8 cellular contexts compared by ENCODE assay signal in the genomic region with DNA sequence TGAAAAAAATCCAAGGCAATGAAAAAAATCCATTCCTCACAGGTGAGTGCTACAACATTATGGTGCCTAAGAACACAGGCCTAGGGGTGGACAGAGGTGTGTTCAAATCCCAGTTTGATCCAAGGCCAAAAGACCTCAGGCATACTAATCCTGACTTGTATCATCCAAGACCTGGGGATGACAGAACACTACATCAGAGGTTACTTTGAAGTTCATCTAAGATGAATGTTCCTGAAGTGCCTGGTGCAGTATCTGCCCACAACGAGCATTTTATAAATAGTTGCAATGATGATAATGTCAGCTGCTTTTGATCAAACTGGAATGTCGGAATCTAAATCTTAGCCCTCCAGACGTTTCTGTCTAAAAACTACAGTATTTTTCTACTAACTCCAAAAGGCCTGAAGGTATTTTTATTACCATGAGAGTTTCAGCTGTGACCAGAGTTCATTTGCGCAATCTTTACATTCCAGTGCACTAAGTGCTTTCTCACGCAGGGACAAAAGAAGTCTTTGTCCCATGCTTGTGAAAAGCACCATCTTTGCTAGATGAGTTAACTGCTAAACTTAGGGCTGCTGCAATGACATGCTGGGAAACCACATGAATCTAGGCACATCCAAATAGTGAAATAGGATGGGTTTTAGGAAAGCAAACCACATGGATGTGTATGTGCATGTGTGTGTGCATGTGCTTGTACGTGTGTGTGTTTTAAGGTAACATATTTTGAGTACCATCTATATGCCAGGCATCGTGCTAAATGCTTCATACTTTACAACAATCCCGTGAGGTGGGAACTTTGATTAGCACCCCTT. TPM values are rescaled to one million over a fixed set of nuclear protein-coding genes. Genes with fewer than 3 reads are reported as not detected.
DNase-seq lines count a peak whose midpoint lies in the region; ATAC-seq and TF ChIP-seq lines count a peak whose summit lies in the region.
"Had no signal": no experiment of that assay in that cellular context is flagged by ENCODE, and none has a peak within 500 bp of the region (broad histone marks: within the 10 kb centered on the region; RNA-seq: fewer than 3 reads in every experiment).

No MANE protein-coding gene starts in this region.

- no peak overlapping the region for H3K4me3 ChIP-seq in upper lobe of right lung

- CTCF ChIA-PET in MCF 10A (lab: Yijun Ruan, JAX), result interaction anchor here (1.1 kb wide), 1 partner anchor 20 kb away, joined by 3 read pairs; no protein-coding TSS in a partner anchor

- TF ChIP-seq EP300 in Ishikawa (IDR thresholded peaks at IDR 0.05; ENCODE audit: borderline replicate concordance), result peak; percentile 86

- DNase-seq in MCF 10A (ENCODE audit: unreplicated experiment) (peak; percentile 93), kidney tubule cell (ENCODE audit: low spot score) (peak; percentile 53), upper lobe of right lung (no peak)
- DNase-seq: activated effector memory CD4-positive, alpha-beta T cell treated with anti-CD3 and anti-CD28 coated beads, Interleukin-2, amount 50 U/mL, for 16 hours had no signal

- TF ChIP-seq RAD21 in Ishikawa (IDR thresholded peaks at IDR 0.05; ENCODE audit: low read depth), result no peak

- H3K36me3 ChIP-seq in upper lobe of right lung, result peaks cover 92% of the 10 kb centered on the region

- H3K36me3 Mint-ChIP-seq in MCF 10A (ENCODE audit: insufficient read depth, unreplicated experiment), result peaks cover 100% of the 10 kb centered on the region

- peaks cover 62% of the 10 kb centered on the region for H3K4me1 Mint-ChIP-seq in MCF 10A (ENCODE audit: insufficient read depth, unreplicated experiment)

- peak overlapping the region; percentile 57 for H3K27ac Mint-ChIP-seq in MCF 10A (ENCODE audit: low read depth, unreplicated experiment)

- TF ChIP-seq CTCF in MCF 10A (IDR thresholded peaks at IDR 0.05; ENCODE audit: unreplicated experiment) (no peak), upper lobe of right lung (IDR thresholded peaks at IDR 0.05) (no peak)

- no peaks in the 10 kb centered on the region for H3K9me3 Mint-ChIP-seq in MCF 10A (ENCODE audit: unreplicated experiment)

- BruUV-seq in MCF 10A (replicated peaks; lab: Mats Ljungman, UMichigan), result no TSS peak

- ATAC-seq in upper lobe of right lung (peak; percentile 65), HG02759 (IDR thresholded peaks at IDR 0.05; ENCODE audit: unreplicated experiment) (no peak), GM18511 (IDR thresholded peaks at IDR 0.05; ENCODE audit: unreplicated experiment) (no peak), HG03135 (IDR thresholded peaks at IDR 0.05; ENCODE audit: unreplicated experiment) (no peak)

- intact Hi-C loops in MCF 10A (cut with micrococcal nuclease) (no loop called here), upper lobe of right lung (cut with DNase I) (no loop called here)

- H3K27ac ChIP-seq in upper lobe of right lung, result peak overlapping the region; percentile 12

- H3K27me3 Mint-ChIP-seq in MCF 10A (ENCODE audit: insufficient read depth, unreplicated experiment), result no peaks in the 10 kb centered on the region

- H3K27me3 ChIP-seq in upper lobe of right lung, result no peaks in the 10 kb centered on the region

- H3K4me1 ChIP-seq in upper lobe of right lung, result peaks cover 40% of the 10 kb centered on the region

- POLR2A ChIA-PET in MCF 10A (lab: Yijun Ruan, JAX), result interaction anchor here (0.6 to 10.3 kb wide), 9 partner anchors 9 to 1685 kb away, joined by 3 to 189 read pairs (median 5); partner anchors contain the start of gene ANXA2

- no peaks in the 10 kb centered on the region for H3K9me3 ChIP-seq in upper lobe of right lung

- peak overlapping the region; percentile 31 for H3K4me3 Mint-ChIP-seq in MCF 10A (ENCODE audit: unreplicated experiment)

TF ChIP-seq in Ishikawa, 13 proteins besides CTCF, POLR2A, EP300 and RAD21:
- TF ChIP-seq YY1 (IDR thresholded peaks at IDR 0.05; ENCODE audit: low read depth) (no peak), CEBPB (IDR thresholded peaks at IDR 0.05) (peak; percentile 99), TEAD4 (IDR thresholded peaks at IDR 0.05) (peak; percentile 89), TCF12 (IDR thresholded peaks at IDR 0.05; ENCODE audit: low read depth) (peak; percentile 71), TAF1 (IDR thresholded peaks at IDR 0.05; ENCODE audit: low read depth) (no peak), ZBTB7A (IDR thresholded peaks at IDR 0.05; ENCODE audit: low read depth) (no peak), CREB1 (IDR thresholded peaks at IDR 0.05; ENCODE audit: low read depth) (no peak), EGR1 (IDR thresholded peaks at IDR 0.05) (no peak), FOXM1 (IDR thresholded peaks at IDR 0.05; ENCODE audit: borderline replicate concordance, low read depth) (no peak), NFIC (IDR thresholded peaks at IDR 0.05) (peak; percentile 50; the same call in 1 of the 2 replicates)
- TF ChIP-seq, protein P1, sequence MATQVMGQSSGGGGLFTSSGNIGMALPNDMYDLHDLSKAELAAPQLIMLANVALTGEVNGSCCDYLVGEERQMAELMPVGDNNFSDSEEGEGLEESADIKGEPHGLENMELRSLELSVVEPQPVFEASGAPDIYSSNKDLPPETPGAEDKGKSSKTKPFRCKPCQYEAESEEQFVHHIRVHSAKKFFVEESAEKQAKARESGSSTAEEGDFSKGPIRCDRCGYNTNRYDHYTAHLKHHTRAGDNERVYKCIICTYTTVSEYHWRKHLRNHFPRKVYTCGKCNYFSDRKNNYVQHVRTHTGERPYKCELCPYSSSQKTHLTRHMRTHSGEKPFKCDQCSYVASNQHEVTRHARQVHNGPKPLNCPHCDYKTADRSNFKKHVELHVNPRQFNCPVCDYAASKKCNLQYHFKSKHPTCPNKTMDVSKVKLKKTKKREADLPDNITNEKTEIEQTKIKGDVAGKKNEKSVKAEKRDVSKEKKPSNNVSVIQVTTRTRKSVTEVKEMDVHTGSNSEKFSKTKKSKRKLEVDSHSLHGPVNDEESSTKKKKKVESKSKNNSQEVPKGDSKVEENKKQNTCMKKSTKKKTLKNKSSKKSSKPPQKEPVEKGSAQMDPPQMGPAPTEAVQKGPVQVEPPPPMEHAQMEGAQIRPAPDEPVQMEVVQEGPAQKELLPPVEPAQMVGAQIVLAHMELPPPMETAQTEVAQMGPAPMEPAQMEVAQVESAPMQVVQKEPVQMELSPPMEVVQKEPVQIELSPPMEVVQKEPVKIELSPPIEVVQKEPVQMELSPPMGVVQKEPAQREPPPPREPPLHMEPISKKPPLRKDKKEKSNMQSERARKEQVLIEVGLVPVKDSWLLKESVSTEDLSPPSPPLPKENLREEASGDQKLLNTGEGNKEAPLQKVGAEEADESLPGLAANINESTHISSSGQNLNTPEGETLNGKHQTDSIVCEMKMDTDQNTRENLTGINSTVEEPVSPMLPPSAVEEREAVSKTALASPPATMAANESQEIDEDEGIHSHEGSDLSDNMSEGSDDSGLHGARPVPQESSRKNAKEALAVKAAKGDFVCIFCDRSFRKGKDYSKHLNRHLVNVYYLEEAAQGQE (IDR thresholded peaks at IDR 0.05; ENCODE audit: low read depth), result no peak
- TF ChIP-seq, protein P2, sequence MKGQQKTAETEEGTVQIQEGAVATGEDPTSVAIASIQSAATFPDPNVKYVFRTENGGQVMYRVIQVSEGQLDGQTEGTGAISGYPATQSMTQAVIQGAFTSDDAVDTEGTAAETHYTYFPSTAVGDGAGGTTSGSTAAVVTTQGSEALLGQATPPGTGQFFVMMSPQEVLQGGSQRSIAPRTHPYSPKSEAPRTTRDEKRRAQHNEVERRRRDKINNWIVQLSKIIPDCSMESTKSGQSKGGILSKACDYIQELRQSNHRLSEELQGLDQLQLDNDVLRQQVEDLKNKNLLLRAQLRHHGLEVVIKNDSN (IDR thresholded peaks at IDR 0.05), result no peak
- TF ChIP-seq, protein P3, sequence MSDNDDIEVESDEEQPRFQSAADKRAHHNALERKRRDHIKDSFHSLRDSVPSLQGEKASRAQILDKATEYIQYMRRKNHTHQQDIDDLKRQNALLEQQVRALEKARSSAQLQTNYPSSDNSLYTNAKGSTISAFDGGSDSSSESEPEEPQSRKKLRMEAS (IDR thresholded peaks at IDR 0.05), result peak; percentile 22; the same call in 1 of the 2 replicates

RNA-seq across cellular contexts. Expression of gene ANXA2, which starts 18.1 kb away (rescaled TPM):
- total RNA-seq in MCF 10A (2022) (3,317 and 3,451 TPM in 2 replicates), upper lobe of right lung (818 TPM)
